ENCODE assay signal across 1 cellular context in genomic region chr2:68423966-68424650, GRCh38.
TF ChIP-seq lines count a peak whose summit lies in the region.

No MANE protein-coding gene starts in this region.

TF ChIP-seq in K562, 482 proteins besides CTCF, POLR2A, EP300 and RAD21 (continued from another document and continues in another):
- peak in 1 of 2 experiments; percentile 52; a peak in 1 of 4 replicates for TF ChIP-seq ZNF318 (IDR thresholded peaks at IDR 0.05; ENCODE audit: borderline replicate concordance in 1 of 2, low read depth in 1 of 2)
- no peak for TF ChIP-seq RNF219 (CRISPR knock-in tag; IDR thresholded peaks at IDR 0.05)
- peak; percentile 71 for TF ChIP-seq DPF2 (IDR thresholded peaks at IDR 0.05)
- peak; percentile 39 for TF ChIP-seq GABPA (tag; conservative IDR thresholded peaks at IDR 0.05; ENCODE audit: low read depth)
- TF ChIP-seq JUN (IDR thresholded peaks at IDR 0.05; ENCODE audit: borderline replicate concordance, low read depth, low read length) = peak; percentile 45; the same call in 1 of the 2 replicates
- no peak for TF ChIP-seq JUN (CRISPR knock-in tag; IDR thresholded peaks at IDR 0.05; ENCODE audit: borderline replicate concordance)
- no peak; the same call in 1 of the 2 replicates for TF ChIP-seq FOXM1 (IDR thresholded peaks at IDR 0.05; ENCODE audit: low read depth)
- TF ChIP-seq FOXM1 (CRISPR knock-in tag; IDR thresholded peaks at IDR 0.05; ENCODE audit: low read depth) = no peak
- peak; percentile 62; the same call in 1 of the 2 replicates for TF ChIP-seq NR2C1 (IDR thresholded peaks at IDR 0.05)
- peak; percentile 79 for TF ChIP-seq NR2C1 (tag; IDR thresholded peaks at IDR 0.05)
- 0 out of 2 replicates have a peak, but pooled peaks have one; percentile 23 for TF ChIP-seq ZNF766 (CRISPR knock-in tag; conservative IDR thresholded peaks at IDR 0.05)
- TF ChIP-seq ATF7 (IDR thresholded peaks at IDR 0.05) = 0 out of 2 replicates have a peak, but pooled peaks have one; percentile 43
- no peak for TF ChIP-seq ZNF239 (CRISPR knock-in tag; IDR thresholded peaks at IDR 0.05)
- peak; percentile 69; the same call in 1 of the 2 replicates for TF ChIP-seq C11orf30 (IDR thresholded peaks at IDR 0.05; ENCODE audit: low read depth)
- TF ChIP-seq SAFB2 (IDR thresholded peaks at IDR 0.05; ENCODE audit: borderline replicate concordance, low read depth, low read length, severe bottlenecking) = no peak
- peak; percentile 94 for TF ChIP-seq ESRRA (IDR thresholded peaks at IDR 0.05; ENCODE audit: borderline replicate concordance, low read depth)
- TF ChIP-seq ZNF407 (IDR thresholded peaks at IDR 0.05; ENCODE audit: low read depth) = no peak
- 0 out of 2 replicates have a peak, but pooled peaks have one; percentile 29 for TF ChIP-seq ZNF644 (tag; IDR thresholded peaks at IDR 0.05; ENCODE audit: low read depth)
- peak; percentile 93 for TF ChIP-seq FOSL1 (tag; conservative IDR thresholded peaks at IDR 0.05)
- TF ChIP-seq KAT8 (IDR thresholded peaks at IDR 0.05; ENCODE audit: low read depth) = no peak
- peak; percentile 62 to 76 for TF ChIP-seq KDM1A (IDR thresholded peaks at IDR 0.05)
- peak; percentile 81 for TF ChIP-seq ZEB2 (IDR thresholded peaks at IDR 0.05)
- peak; percentile 57; the same call in 1 of the 2 replicates for TF ChIP-seq MAFK (IDR thresholded peaks at IDR 0.05; ENCODE audit: low read length)
- no peak for TF ChIP-seq ZHX1 (conservative IDR thresholded peaks at IDR 0.05; ENCODE audit: low read length)
- peak; percentile 85 for TF ChIP-seq JUND (IDR thresholded peaks at IDR 0.05; ENCODE audit: borderline replicate concordance, low read depth, low read length)
- peak; percentile 78; the same call in 1 of the 3 replicates for TF ChIP-seq JUND (tag; IDR thresholded peaks at IDR 0.05; ENCODE audit: borderline replicate concordance, low read depth, low read length)
- TF ChIP-seq MTF1 (CRISPR knock-in tag; IDR thresholded peaks at IDR 0.05; ENCODE audit: borderline replicate concordance) = no peak
- TF ChIP-seq FOXA1 (IDR thresholded peaks at IDR 0.05; ENCODE audit: borderline replicate concordance) = no peak
- 0 out of 2 replicates have a peak, but pooled peaks have one; percentile 23 for TF ChIP-seq SMAD4 (CRISPR knock-in tag; conservative IDR thresholded peaks at IDR 0.05)
- TF ChIP-seq JUNB (CRISPR knock-in tag; conservative IDR thresholded peaks at IDR 0.05) = no peak
- TF ChIP-seq TBL1XR1 (IDR thresholded peaks at IDR 0.05; ENCODE audit: low read length in 2 of 2) = 0 out of 4 replicates have a peak, but pooled peaks of 1 of the 2 experiments have one; percentile 25
